Comparison of ENCODE assay signal across 18 cellular contexts in genomic region chr6:55175078-55175777, GRCh38. TPM values are rescaled to one million over a fixed set of nuclear protein-coding genes. Genes with fewer than 3 reads are reported as not detected.
DNase-seq lines count a peak whose midpoint lies in the region; ATAC-seq, FAIRE-seq and TF ChIP-seq lines count a peak whose summit lies in the region.
"Had no signal": no experiment of that assay in that cellular context is flagged by ENCODE, and none has a peak within 500 bp of the region (broad histone marks: within the 10 kb centered on the region; RNA-seq: fewer than 3 reads in every experiment).

No MANE protein-coding gene starts in this region.

- no peak for DNase-seq in HTR-8/SVneo (ENCODE audit: insufficient read length, low spot score)
- peak; percentile 53 for DNase-seq in NCI-H748 treated with DMSO at 0.1 percent for 48 hours (lab: John Stamatoyannopoulos, UW)
- DNase-seq in iPS DF 6.9 (ENCODE audit: low read depth, low spot score), result no peak
- peak; percentile 3 for DNase-seq in putamen (ENCODE audit: low spot score)
- DNase-seq in NCI-H2171 (lab: John Stamatoyannopoulos, UW), result no peak
- no peak for DNase-seq in ascending aorta (ENCODE audit: low spot score in 2 of 2)
- no peak for DNase-seq in NCI-H2107 (lab: John Stamatoyannopoulos, UW)
- DNase-seq: activated CD8-positive, alpha-beta memory T cell treated with anti-CD3 and anti-CD28 coated beads, Interleukin-2, amount 50 U/mL, for 48 hours; esophagus squamous epithelium; mucosa of descending colon; NCI-H2029 treated with DMSO at 0.1 percent for 48 hours; PC-3; T-helper 1 cell had no signal

- FAIRE-seq in HTR-8/SVneo (lab: Jason Lieb, UNC), result peak; percentile 68

- H3K4me1 ChIP-seq in iPS DF 6.9 (ENCODE audit: control insufficient read depth, insufficient read depth, low read length) (peaks cover 2% of the 10 kb centered on the region; the same call in 1 of the 2 replicates), ascending aorta (no peaks in the 10 kb centered on the region)
- H3K4me1 ChIP-seq: HAP-1 had no signal

- TF ChIP-seq CTCF in ascending aorta (IDR thresholded peaks at IDR 0.05), result no peak

- H3K27me3 ChIP-seq in iPS DF 6.9 (ENCODE audit: control insufficient read depth, insufficient read depth, low read length), result peaks cover 10% of the 10 kb centered on the region; the same call in 1 of the 2 replicates
- H3K27me3 ChIP-seq in ascending aorta, result no peaks in the 10 kb centered on the region

- H3K36me3 ChIP-seq in iPS DF 6.9 (ENCODE audit: control insufficient read depth, insufficient read depth, low read length) (no peaks in the 10 kb centered on the region), ascending aorta (no peaks in the 10 kb centered on the region)
- H3K36me3 ChIP-seq: esophagus squamous epithelium, HAP-1 had no signal

- H3K4me3 ChIP-seq in iPS DF 6.9 (ENCODE audit: low read length) (peak overlapping the region; percentile 26; the same call in 1 of the 2 replicates), ascending aorta (peak overlapping the region in 1 of 2 donors; percentile 33)
- H3K4me3 ChIP-seq: HAP-1, mucosa of descending colon had no signal

- no CpG with 5 or more reads among the region's 11 CpGs for WGBS in iPS DF 6.9 (ENCODE audit: insufficient coverage, insufficient read length)

- H3K27ac ChIP-seq in iPS DF 6.9 (ENCODE audit: low read length) (no peak overlapping the region), ascending aorta (no peak overlapping the region)
- H3K27ac ChIP-seq: esophagus squamous epithelium had no signal

- intact Hi-C loops in ascending aorta (cut with DNase I), result no loop called here

- H3K9me3 ChIP-seq in iPS DF 6.9 (ENCODE audit: control insufficient read depth, insufficient read depth, low read length), result no peaks in the 10 kb centered on the region
- H3K9me3 ChIP-seq in ascending aorta, result no peaks in the 10 kb centered on the region
- H3K9me3 ChIP-seq: esophagus squamous epithelium, HAP-1, mucosa of descending colon had no signal

- no peak for ATAC-seq in HG02623 (IDR thresholded peaks at IDR 0.05; ENCODE audit: unreplicated experiment)
- ATAC-seq: activated CD4-positive, CD25-positive, alpha-beta regulatory T cell treated with anti-CD3 and anti-CD28 coated beads, Interleukin-2, amount 50 U/mL, for 24 hours; mucosa of descending colon; PC-3 had no signal

RNA-seq across cellular contexts. Expression of gene HCRTR2, which starts 0.9 kb away (rescaled TPM):
- not detected for total RNA-seq in ascending aorta
- total RNA-seq: esophagus squamous epithelium, G401, LHCN-M2, mucosa of descending colon, PC-3 had no signal

Comparison
In these comparisons a context has a peak if more than half of its experiments do, and no peak if none do; other contexts are left out.
1. DNase-seq: peak in NCI-H748 treated with DMSO at 0.1 percent for 48 hours (single experiment) and putamen (single experiment); none in HTR-8/SVneo (single experiment), iPS DF 6.9 (single experiment), NCI-H2171 (single experiment), ascending aorta (0 of 2) and NCI-H2107 (single experiment).